Comparison of ENCODE assay signal across 1 cellular context in the genomic region with DNA sequence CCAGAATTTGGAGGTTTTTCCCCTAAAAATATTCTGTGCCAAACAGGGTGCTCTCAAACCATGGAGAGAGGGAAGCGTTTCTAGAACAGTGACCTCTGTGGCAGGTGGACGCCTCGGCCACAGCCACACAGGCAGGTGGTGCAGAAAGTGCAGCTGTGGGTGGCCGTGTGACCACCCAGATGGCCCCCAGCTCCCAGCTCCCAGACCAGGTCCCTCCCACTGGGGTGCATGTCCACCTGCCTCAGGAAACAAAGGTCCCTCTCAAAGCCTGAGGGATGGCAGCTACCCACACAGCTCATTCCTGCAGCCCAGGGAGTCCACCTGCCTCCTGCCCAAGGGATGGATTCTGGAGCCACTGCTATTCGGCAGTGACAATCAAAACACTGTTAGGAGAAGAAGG.
TF ChIP-seq lines count a peak whose summit lies in the region.

No MANE protein-coding gene starts in this region.

TF ChIP-seq in IMR-90, 13 proteins besides CTCF, POLR2A, EP300 and RAD21 (continued from another document):
- TF ChIP-seq NFE2L2 (IDR thresholded peaks at IDR 0.05; ENCODE audit: low read depth, low read length): no peak
TF ChIP-seq in IMR-90: peak in this region for 0.
